ENCODE assay signal across 13 cellular contexts in the genomic region with DNA sequence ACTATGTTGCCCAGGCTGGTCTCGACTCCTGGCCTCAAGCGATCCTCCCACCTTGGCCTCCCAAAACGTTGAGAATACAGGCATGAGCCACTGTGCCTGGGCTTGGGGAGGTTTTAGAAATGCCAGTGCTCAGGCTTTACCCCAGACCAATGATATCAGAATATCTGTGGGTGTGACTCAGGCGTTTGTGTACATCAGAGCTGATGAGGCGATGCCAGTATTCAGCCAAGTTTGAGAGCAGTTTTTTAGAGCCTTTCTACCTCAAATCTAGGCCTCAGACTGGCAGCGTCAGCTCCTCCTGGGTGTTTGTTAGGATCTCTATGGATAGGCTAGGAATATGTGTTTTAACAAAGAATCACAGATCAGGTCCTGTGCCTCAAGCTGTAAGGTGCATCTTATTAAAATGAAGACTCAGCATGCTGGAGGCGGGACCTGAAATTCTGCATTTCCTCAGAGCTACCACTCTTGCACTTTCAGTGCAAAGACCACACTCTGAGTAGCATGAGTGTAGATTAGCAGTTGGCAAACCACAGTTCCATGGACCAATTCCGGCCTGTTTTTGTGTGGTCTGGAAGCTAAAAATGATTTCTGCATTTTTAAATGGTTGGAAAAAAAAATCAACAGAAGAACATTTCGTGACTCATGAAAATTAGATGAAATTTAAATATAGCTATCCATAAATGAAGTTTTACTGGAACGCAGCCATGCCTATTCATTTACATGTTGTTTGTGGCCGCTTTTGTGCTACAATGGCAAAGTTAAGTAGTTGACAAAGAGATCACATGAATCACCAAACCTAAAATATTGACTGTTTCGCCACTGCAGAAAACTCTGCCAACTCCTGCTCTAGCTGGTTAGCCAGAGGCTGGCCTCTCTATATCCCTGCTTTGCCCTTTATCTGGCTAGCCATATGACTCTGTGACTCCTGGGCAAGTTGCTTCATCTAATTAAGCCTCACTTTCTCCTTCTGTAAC.
DNase-seq lines count a peak whose midpoint lies in the region; ATAC-seq, FAIRE-seq and TF ChIP-seq lines count a peak whose summit lies in the region.
"Had no signal": no experiment of that assay in that cellular context is flagged by ENCODE, and none has a peak within 500 bp of the region (broad histone marks: within the 10 kb centered on the region; RNA-seq: fewer than 3 reads in every experiment).

No MANE protein-coding gene starts in this region.

- WGBS in GM23248 (ENCODE audit: low coverage in 1 of 2, low lambda C conversion rate in 2 of 2, missing lambda C conversion rate in 2 of 2), 2 experiments = 61 to 63% methylated on average over 12 of the region's 12 CpGs
- 85% methylated on average over 12 of the region's 12 CpGs; no CpG with 5 or more reads in 1 of the 2 experiments for WGBS in H1 (ENCODE audit: extremely low coverage in 1 of 2, insufficient coverage in 1 of 2, insufficient read length in 1 of 2, insufficient replicate concordance in 2 of 2, low coverage in 1 of 2, low lambda C conversion rate in 2 of 2, missing lambda C conversion rate in 1 of 2), 2 experiments
- 67% methylated on average over 12 of the region's 12 CpGs for WGBS in prostate gland

- no peak overlapping the region for H3K4ac ChIP-seq in H1 (replicated peaks; ENCODE audit: insufficient read length, low read depth, low read length)

- no peak overlapping the region for H4K8ac ChIP-seq in H1 (ENCODE audit: extremely low read depth, insufficient read depth, low read length)

- no peak for TF ChIP-seq RAD21 in H1 (IDR thresholded peaks at IDR 0.05 in 1 of 2, conservative IDR thresholded peaks at IDR 0.05 in 1 of 2; ENCODE audit: low read depth in 2 of 2, low read length in 2 of 2)

- no peak overlapping the region for H2AFZ ChIP-seq in GM23248
- peak overlapping the region; percentile 85 for H2AFZ ChIP-seq in H1 (ENCODE audit: low read length)

- H4K5ac ChIP-seq in H1 (ENCODE audit: insufficient read length, low read depth, low read length) = no peak overlapping the region

- peaks cover 10% of the 10 kb centered on the region; the same call in 1 of the 2 replicates for H3F3A ChIP-seq in GM23248 (ENCODE audit: insufficient read depth)

- TF ChIP-seq CTCF in H1 (IDR thresholded peaks at IDR 0.05; ENCODE audit: control extremely low read depth in 1 of 3, insufficient read depth in 1 of 3, low read depth in 1 of 3, low read length in 3 of 3) (no peak), prostate gland (IDR thresholded peaks at IDR 0.05) (no peak)

- H3K4me1 ChIP-seq in GM23248 (ENCODE audit: insufficient read depth) (peaks cover 4% of the 10 kb centered on the region), H1 (replicated peaks in 1 of 4; ENCODE audit: control insufficient read depth in 3 of 4, insufficient read depth in 4 of 4, low read length in 3 of 4) (no peaks in the 10 kb centered on the region), prostate gland (replicated peaks) (no peaks in the 10 kb centered on the region), HAP-1 (peaks cover 4% of the 10 kb centered on the region)

- no peak for ATAC-seq in HG03039 (IDR thresholded peaks at IDR 0.05; ENCODE audit: unreplicated experiment)
- ATAC-seq: T-cell had no signal

- H4K20me1 ChIP-seq in GM23248 (ENCODE audit: insufficient read depth) = no peaks in the 10 kb centered on the region
- H4K20me1 ChIP-seq in H1 (replicated peaks in 1 of 2; ENCODE audit: control insufficient read depth in 1 of 2, insufficient read depth in 2 of 2, low read length in 2 of 2) = no peaks in the 10 kb centered on the region

- H3K9ac ChIP-seq in GM23248 (no peak overlapping the region), H1 (replicated peaks in 1 of 4; ENCODE audit: extremely low read depth in 1 of 4, low read depth in 3 of 4, low read length in 3 of 4) (no peak overlapping the region)

- H3K9me3 ChIP-seq in GM23248 (ENCODE audit: low read depth) (no peaks in the 10 kb centered on the region), H1 (ENCODE audit: insufficient read depth in 2 of 2, low read depth in 1 of 2, low read length in 1 of 2) (no peaks in the 10 kb centered on the region), prostate gland (no peaks in the 10 kb centered on the region), HAP-1 (no peaks in the 10 kb centered on the region)

- intact Hi-C loops in prostate gland (cut with DNase I) = no loop called here

- H3K27ac ChIP-seq in GM23248 (no peak overlapping the region), H1 (ENCODE audit: low read depth, low read length) (no peak overlapping the region), prostate gland (no peak overlapping the region)

- H3K4me2 ChIP-seq in GM23248 (ENCODE audit: unreplicated experiment) (no peak overlapping the region), H1 (ENCODE audit: insufficient read depth in 1 of 2, low read depth in 2 of 2, low read length in 2 of 2) (no peak overlapping the region)

- CTCF ChIA-PET in H1 (lab: Charles Lee; ENCODE audit: partially characterized antibody) = interaction anchor here (0.6 to 0.9 kb wide), 9 partner anchors 20 to 1386 kb away, joined by 3 to 5 read pairs (median 3); no protein-coding TSS in a partner anchor

- no peak overlapping the region for H2BK120ac ChIP-seq in H1 (replicated peaks; ENCODE audit: low read depth, low read length)

- H3K79me1 ChIP-seq in H1 (ENCODE audit: low read depth, low read length) = no peaks in the 10 kb centered on the region

- no peak overlapping the region for H3K14ac ChIP-seq in H1 (ENCODE audit: insufficient read length)

- peaks cover 3% of the 10 kb centered on the region; the same call in 1 of the 2 replicates for H3K23me2 ChIP-seq in H1 (ENCODE audit: low read depth, low read length)

- DNase-seq in GM23248 (peak; percentile 77), NCI-H774 (lab: John Stamatoyannopoulos, UW) (peak; percentile 12), H1 (ENCODE audit: low read depth in 1 of 2, low spot score in 2 of 2) (no peak), prostate gland (ENCODE audit: low spot score) (peak; percentile 16), HuH-7.5 (ENCODE audit: low spot score) (no peak), HAP-1 (ENCODE audit: low spot score in 2 of 2) (no peak)
- DNase-seq: activated CD4-positive, alpha-beta T cell treated with anti-CD3 and anti-CD28 coated beads, Interleukin-2, amount 50 U/mL, for 4 hours; activated effector memory CD4-positive, alpha-beta T cell treated with Interleukin-2 at 50 U/mL for 16 hours; central memory CD4-positive, alpha-beta T cell; NCI-H1436 treated with DMSO at 0.1 percent for 48 hours; retina; T-cell had no signal

- H2BK15ac ChIP-seq in H1 (ENCODE audit: low read length) = no peak overlapping the region

- H2BK5ac ChIP-seq in H1 (ENCODE audit: low read depth, low read length) = no peak overlapping the region; the same call in 1 of the 2 replicates

- H4K91ac ChIP-seq in H1 (replicated peaks; ENCODE audit: insufficient read length, low read length) = no peak overlapping the region

- H3K4me3 ChIP-seq in GM23248 (no peak overlapping the region), H1 (ENCODE audit: extremely low read depth in 1 of 4, insufficient read depth in 2 of 4, low read depth in 3 of 4, low read length in 4 of 4) (no peak overlapping the region), prostate gland (no peak overlapping the region), HAP-1 (no peak overlapping the region)

- TF ChIP-seq POLR2A in H1 (IDR thresholded peaks at IDR 0.05; ENCODE audit: control extremely low read depth in 1 of 2, low read depth in 2 of 2, low read length in 2 of 2) (no peak), prostate gland (IDR thresholded peaks at IDR 0.05) (no peak)

- no peak overlapping the region for H3K56ac ChIP-seq in H1 (replicated peaks; ENCODE audit: insufficient read length, low read depth, low read length)

- H3K18ac ChIP-seq in H1 (ENCODE audit: extremely low read depth, low read length) = no peak overlapping the region

- no peak for TF ChIP-seq EP300 in H1 (IDR thresholded peaks at IDR 0.05; ENCODE audit: borderline replicate concordance in 1 of 2, low read depth in 2 of 2, low read length in 2 of 2)

- H2AK5ac ChIP-seq in H1 (ENCODE audit: low read depth, low read length) = no peak overlapping the region

- H3K9me2 ChIP-seq in GM23248 (ENCODE audit: insufficient read depth) = no peaks in the 10 kb centered on the region

- H3K23ac ChIP-seq in H1 (ENCODE audit: insufficient read length) = no peak overlapping the region

- POLR2A ChIA-PET in H1 (lab: Charles Lee; ENCODE audit: partially characterized antibody) = interaction anchor here (0.6 kb wide), 1 partner anchor 1537 kb away, joined by 3 read pairs; a partner anchor contains a TSS

- no peak overlapping the region for H2BK20ac ChIP-seq in H1 (ENCODE audit: low read length)

- H3K79me2 ChIP-seq in GM23248 (ENCODE audit: insufficient read depth) (no peaks in the 10 kb centered on the region), H1 (ENCODE audit: control insufficient read depth in 1 of 2, insufficient read depth in 2 of 2, low read length in 2 of 2) (no peaks in the 10 kb centered on the region)

- no peak overlapping the region for H2BK12ac ChIP-seq in H1 (ENCODE audit: low read depth, low read length)

- H3K27me3 ChIP-seq in GM23248 (replicated peaks; ENCODE audit: insufficient read depth) (no peaks in the 10 kb centered on the region; the same call in 1 of the 2 replicates), H1 (replicated peaks in 1 of 4; ENCODE audit: control insufficient read depth in 3 of 4, extremely low read depth in 1 of 4, insufficient read depth in 3 of 4, low read length in 3 of 4) (no peaks in the 10 kb centered on the region), prostate gland (replicated peaks; ENCODE audit: insufficient read depth) (no peaks in the 10 kb centered on the region), HAP-1 (ENCODE audit: low read depth) (no peaks in the 10 kb centered on the region)

- in situ Hi-C loops in GM23248 (cut with MboI) = no loop called here
- in situ Hi-C loops in HAP-1 (cut with MboI; ENCODE audit: low sequenced_read_pairs) = no loop called here

- FAIRE-seq in H1 (lab: Jason Lieb, UNC) = no peak

- H3K36me3 ChIP-seq in GM23248 (ENCODE audit: low read depth) = no peaks in the 10 kb centered on the region
- H3K36me3 ChIP-seq in H1 (ENCODE audit: control insufficient read depth in 2 of 4, insufficient read depth in 4 of 4, low read length in 3 of 4) = no peaks in the 10 kb centered on the region
- H3K36me3 ChIP-seq in prostate gland = no peaks in the 10 kb centered on the region
- no peaks in the 10 kb centered on the region for H3K36me3 ChIP-seq in HAP-1 (replicated peaks)

TF ChIP-seq in H1, 55 proteins besides CTCF, POLR2A, EP300 and RAD21 (continues in another document):
- no peak for TF ChIP-seq KDM1A (IDR thresholded peaks at IDR 0.05; ENCODE audit: borderline replicate concordance, low read length)
- TF ChIP-seq GTF2F1 (IDR thresholded peaks at IDR 0.05; ENCODE audit: borderline replicate concordance, low read depth, low read length) = no peak
- TF ChIP-seq CHD1 (IDR thresholded peaks at IDR 0.05; ENCODE audit: low read depth, low read length) = no peak
- TF ChIP-seq FOSL1 (IDR thresholded peaks at IDR 0.05; ENCODE audit: insufficient read depth, low read depth, low read length) = no peak
- no peak for TF ChIP-seq BRCA1 (IDR thresholded peaks at IDR 0.05; ENCODE audit: low read depth, low read length)
- no peak for TF ChIP-seq TEAD4 (IDR thresholded peaks at IDR 0.05; ENCODE audit: low read depth, low read length)

Comparison
In these comparisons a context has a peak if more than half of its experiments do, and no peak if none do; other contexts are left out.
1. DNase-seq: peak in GM23248 (single experiment), NCI-H774 (single experiment) and prostate gland (single experiment); none in H1 (0 of 2), HuH-7.5 (single experiment) and HAP-1 (0 of 2).